ENCODE assay signal across 9 cellular contexts in the genomic region with DNA sequence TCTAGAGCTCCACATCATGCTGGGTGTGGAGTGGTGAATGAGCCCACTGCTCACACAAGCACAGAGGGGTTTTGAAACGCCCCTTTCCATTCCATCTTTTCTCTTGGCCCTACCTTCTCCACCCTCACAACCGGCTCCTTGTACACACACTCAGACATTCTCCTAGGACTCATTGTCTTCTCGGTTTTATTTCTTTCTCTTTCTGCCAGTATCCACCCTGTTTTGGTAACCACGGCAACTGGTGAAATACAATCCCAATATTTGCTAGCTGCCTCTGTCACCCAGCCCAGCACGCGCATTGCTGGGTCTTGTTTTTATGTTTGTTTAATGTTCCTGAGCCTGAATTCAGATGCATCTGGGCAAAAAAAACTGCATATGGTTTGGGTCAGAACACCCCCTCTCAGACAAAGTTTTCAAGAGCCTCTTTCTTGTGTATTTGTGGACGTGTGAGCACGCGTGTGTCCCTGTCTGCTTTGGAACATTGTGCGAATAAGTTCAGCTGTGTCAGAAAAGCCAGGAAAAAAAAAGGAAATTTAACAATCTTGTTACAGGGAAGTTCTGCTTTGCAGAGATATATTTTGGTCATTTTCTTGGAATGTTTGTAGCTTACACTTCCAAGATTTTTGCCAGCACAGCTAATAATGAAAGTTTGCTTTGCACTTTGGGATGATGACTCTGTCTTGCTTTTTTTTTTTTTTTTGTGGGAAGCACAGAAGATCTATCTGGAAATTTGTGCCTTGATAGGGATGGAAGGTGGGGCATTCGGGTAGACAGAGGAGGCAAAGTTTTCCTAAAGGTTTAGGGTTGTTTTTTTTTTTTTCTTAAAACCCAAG.
DNase-seq lines count a peak whose midpoint lies in the region; ATAC-seq, FAIRE-seq and TF ChIP-seq lines count a peak whose summit lies in the region.
"Had no signal": no experiment of that assay in that cellular context is flagged by ENCODE, and none has a peak within 500 bp of the region (broad histone marks: within the 10 kb centered on the region; RNA-seq: fewer than 3 reads in every experiment).

No MANE protein-coding gene starts in this region.

- WGBS in heart left ventricle, 4 donors = 73 to 77% (median 75%) methylated on average over 11 of the region's 11 CpGs

- TF ChIP-seq CTCF in heart left ventricle (IDR thresholded peaks at IDR 0.05) = no peak

- peak; percentile 33 to 59 for DNase-seq in HAP-1 (ENCODE audit: low spot score in 2 of 2)
- peak in 2 of 5 donors; percentile 30 to 42 for DNase-seq in heart left ventricle
- DNase-seq in NAMALWA (ENCODE audit: low spot score) = no peak
- DNase-seq in H54 (ENCODE audit: insufficient read length, low spot score) = no peak
- DNase-seq in SKM-1 (lab: John Stamatoyannopoulos, UW; ENCODE audit: unreplicated experiment) = no peak
- DNase-seq: activated CD4-positive, alpha-beta T cell treated with anti-CD3 and anti-CD28 coated beads for 48 hours; kidney glomerular epithelial cell had no signal

- H3K36me3 ChIP-seq in HAP-1 (replicated peaks) = no peaks in the 10 kb centered on the region
- H3K36me3 ChIP-seq in heart left ventricle = peaks cover 0 to 3% (median 0%) of the 10 kb centered on the region in 9 donors

- no peak overlapping the region for H3K4me3 ChIP-seq in HAP-1
- peak overlapping the region in 7 of 12 donors; percentile 19 to 44 (median 23) for H3K4me3 ChIP-seq in heart left ventricle
- H3K4me3 ChIP-seq in skin epidermis = no peak overlapping the region

- H3K27ac ChIP-seq in angular gyrus (ENCODE audit: low read depth, low read length) (peak overlapping the region; percentile 56), heart left ventricle (peak overlapping the region in 10 of 12 donors; percentile 6 to 57 (median 38)), skin epidermis (peak overlapping the region in 11 of 21 experiments; percentile 14 to 60 (median 36))

- ATAC-seq in heart left ventricle = peak; percentile 32 to 76 (median 59)

- H3K4me1 ChIP-seq in HAP-1 = no peaks in the 10 kb centered on the region
- peaks cover 0 to 22% (median 4%) of the 10 kb centered on the region in 12 donors for H3K4me1 ChIP-seq in heart left ventricle

- TF ChIP-seq POLR2A in heart left ventricle (IDR thresholded peaks at IDR 0.05) = no peak
- TF ChIP-seq POLR2A in H54 (IDR thresholded peaks at IDR 0.05; ENCODE audit: low read depth, low read length) = no peak

- H3K9me3 ChIP-seq in HAP-1 (no peaks in the 10 kb centered on the region), heart left ventricle (no peaks in the 10 kb centered on the region)

- in situ Hi-C loops in HAP-1 (cut with MboI; ENCODE audit: low sequenced_read_pairs) = no loop called here

- intact Hi-C loops in heart left ventricle (cut with DNase I) = loop anchor here in 1 of 10 donors (5.0 kb wide), 1 partner anchor 45 kb away; no protein-coding TSS in a partner anchor

- no peak for FAIRE-seq in H54 (lab: Jason Lieb, UNC)

- H3K27me3 ChIP-seq in HAP-1 (ENCODE audit: low read depth) = no peaks in the 10 kb centered on the region; the same call in 1 of the 2 replicates
- no peaks in the 10 kb centered on the region for H3K27me3 ChIP-seq in heart left ventricle

Comparison
In these comparisons a context has a peak if more than half of its experiments do, and no peak if none do; other contexts are left out.
1. DNase-seq: peak in HAP-1 (2 of 2); none in NAMALWA (single experiment), H54 (single experiment) and SKM-1 (single experiment).
2. H3K4me3 ChIP-seq: peak in heart left ventricle (7 of 12); none in HAP-1 (single experiment) and skin epidermis (0 of 7).
3. Peak in every context shown above with its lines, with median percentiles within 50 percentile points of each other: H3K27ac ChIP-seq.